In the genomic region with DNA sequence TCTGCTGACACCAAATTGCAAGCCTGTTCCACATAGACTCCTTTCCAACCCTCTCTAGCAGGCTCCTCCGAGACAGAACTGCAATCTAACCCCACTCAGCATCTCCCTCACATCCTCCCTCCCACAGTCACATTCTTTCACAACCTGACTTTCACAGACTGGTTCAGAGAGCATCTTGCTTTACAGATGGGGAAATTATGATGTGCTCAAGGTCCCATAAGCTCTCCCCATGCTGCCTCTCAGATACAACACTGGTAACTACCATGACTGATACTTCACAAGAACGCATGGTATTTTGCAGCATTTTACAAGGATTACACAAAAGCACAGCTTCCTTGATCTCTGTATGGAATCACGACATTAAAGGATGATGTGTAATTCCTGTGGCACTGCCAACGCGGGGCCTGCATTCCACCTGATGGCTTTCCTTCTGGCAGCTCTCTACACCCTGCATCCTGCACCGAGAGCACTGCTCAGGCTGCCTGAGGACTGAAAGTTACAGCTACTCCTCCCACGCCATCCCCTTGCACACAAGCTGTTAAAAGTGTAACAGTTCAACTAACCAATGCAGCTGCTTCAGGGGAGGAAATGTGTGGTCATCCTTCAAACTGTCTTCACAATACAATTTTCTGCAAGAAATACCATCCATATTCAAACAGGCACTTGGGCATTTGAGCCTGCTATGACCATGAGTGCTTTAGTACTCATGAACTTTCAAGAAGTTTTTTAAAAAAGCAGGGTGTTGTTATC, we compare ENCODE assay signal across 8 cellular contexts. TPM values are rescaled to one million over a fixed set of nuclear protein-coding genes. Genes with fewer than 3 reads are reported as not detected.
A peak's percentile ranks its signal among the peaks of the same experiment; 100 is the strongest.
DNase-seq lines count a peak whose midpoint lies in the region; ATAC-seq and TF ChIP-seq lines count a peak whose summit lies in the region.

No MANE protein-coding gene starts in this region.

- DNase-seq in A172 (ENCODE audit: low spot score) (peak; percentile 85), fibroblast of mammary gland (ENCODE audit: low read depth) (peak; percentile 70), inferior parietal cortex (ENCODE audit: extremely low spot score) (no peak), progenitor cell of endocrine pancreas (ENCODE audit: low spot score, unreplicated experiment) (no peak)
- DNase-seq in activated CD4-positive, CD25-positive, alpha-beta regulatory T cell treated with anti-CD3 and anti-CD28 coated beads, Interleukin-2, amount 50 U/mL, for 72 hours: peak; percentile 53
- peak; percentile 47 for DNase-seq in stimulated activated CD8-positive, alpha-beta memory T cell treated with anti-CD3 and anti-CD28 coated beads, Interleukin-12 subunit alpha, Interleukin-12 subunit beta, amount 100 ng/mL, for 24 hours (ENCODE audit: extremely low read depth)

- H3K4me3 ChIP-seq in fibroblast of mammary gland (ENCODE audit: control insufficient read depth, low read depth, low read length): no peak overlapping the region

- H3K36me3 Mint-ChIP-seq in progenitor cell of endocrine pancreas (ENCODE audit: insufficient read depth): no peaks in the 10 kb centered on the region

- peaks cover 7% of the 10 kb centered on the region for H3K4me1 Mint-ChIP-seq in progenitor cell of endocrine pancreas (ENCODE audit: low read depth)

- peaks cover 2% of the 10 kb centered on the region for H3K27me3 Mint-ChIP-seq in progenitor cell of endocrine pancreas

- TF ChIP-seq CTCF in fibroblast of mammary gland (conservative IDR thresholded peaks at IDR 0.05; ENCODE audit: control insufficient read depth, insufficient read depth, low read depth, low read length) (no peak), progenitor cell of endocrine pancreas (IDR thresholded peaks at IDR 0.05; ENCODE audit: unreplicated experiment) (no peak)

- no peaks in the 10 kb centered on the region for H3K9me3 Mint-ChIP-seq in progenitor cell of endocrine pancreas (ENCODE audit: low read depth)

- H3K4me3 Mint-ChIP-seq in progenitor cell of endocrine pancreas (ENCODE audit: low read depth): no peak overlapping the region

- ATAC-seq in GM19035 (IDR thresholded peaks at IDR 0.05; ENCODE audit: unreplicated experiment) (peak; percentile 61), HG03175 (IDR thresholded peaks at IDR 0.05; ENCODE audit: unreplicated experiment) (peak; percentile 71)

- no peak overlapping the region for H3K27ac Mint-ChIP-seq in progenitor cell of endocrine pancreas

RNA-seq across cellular contexts. Expression of a gene that starts 27.6 kb away (rescaled TPM):
- 14.5 and 14.9 TPM in 2 replicates for total RNA-seq in A172 (2014; rRNA removed; shearing (Covaris generic))
- 10.8 and 15.4 TPM in 2 replicates for total RNA-seq in progenitor cell of endocrine pancreas

RNA-seq across cellular contexts. Expression of a gene that starts 42.5 kb away (rescaled TPM):
- total RNA-seq in A172 (2014; rRNA removed; shearing (Covaris generic)): not detected in 2 replicates
- total RNA-seq in progenitor cell of endocrine pancreas: not detected in 2 replicates

Comparison
In these comparisons a context has a peak if more than half of its experiments do, and no peak if none do; other contexts are left out.
1. DNase-seq: peak in A172 (single experiment), activated CD4-positive, CD25-positive, alpha-beta regulatory T cell treated with anti-CD3 and anti-CD28 coated beads, Interleukin-2, amount 50 U/mL, for 72 hours (single experiment), fibroblast of mammary gland (single experiment) and stimulated activated CD8-positive, alpha-beta memory T cell treated with anti-CD3 and anti-CD28 coated beads, Interleukin-12 subunit alpha, Interleukin-12 subunit beta, amount 100 ng/mL, for 24 hours (single experiment); none in inferior parietal cortex (single experiment) and progenitor cell of endocrine pancreas (single experiment).